In the genomic region with DNA sequence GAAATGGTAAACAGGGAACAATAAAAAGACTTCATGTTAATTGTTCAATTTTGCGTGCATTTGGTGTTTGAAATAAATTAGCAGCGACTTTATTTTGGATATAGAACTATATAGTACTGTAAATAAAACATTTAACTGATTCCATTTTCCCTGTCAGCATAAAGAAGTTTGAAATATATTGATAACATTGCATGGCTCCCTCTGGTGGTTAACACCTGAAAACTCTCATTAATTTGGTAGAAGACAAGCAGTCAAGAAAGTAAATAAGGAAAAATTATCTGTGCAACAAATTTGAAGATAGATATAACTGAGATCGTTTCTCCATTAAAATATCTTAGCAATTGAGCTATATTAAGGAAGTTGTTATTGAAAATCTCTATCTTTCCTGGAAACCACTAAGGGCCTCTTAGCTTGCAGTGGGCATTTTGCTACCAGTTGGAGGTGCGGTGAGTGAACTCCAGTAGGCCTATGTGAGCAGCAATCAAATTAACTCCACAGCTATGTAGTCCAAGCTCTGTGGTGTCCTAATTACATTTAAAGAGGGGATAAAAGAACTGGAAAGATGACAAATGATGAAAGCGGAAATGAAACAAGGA, we compare ENCODE assay signal across 8 cellular contexts.
DNase-seq lines count a peak whose midpoint lies in the region; ATAC-seq and TF ChIP-seq lines count a peak whose summit lies in the region.

No MANE protein-coding gene starts in this region.

- ATAC-seq in HG03159 (IDR thresholded peaks at IDR 0.05; ENCODE audit: unreplicated experiment) (peak; percentile 64), lower lobe of right lung (no peak), HG03097 (IDR thresholded peaks at IDR 0.05; ENCODE audit: low FRiP score, unreplicated experiment) (no peak), HG03108 (IDR thresholded peaks at IDR 0.05; ENCODE audit: unreplicated experiment) (no peak)

- H3K27ac Mint-ChIP-seq in activated T-helper 2 cell treated with anti-CD3 and anti-CD28 coated beads, Interferon-gamma antibody, Interleukin-2, Interleukin-4, amounts not matched to agents 10 μg/mL and 5 μg/mL and 100 μg/mL, durations not matched to agents 14 hours and 24 hours and 36 hours = no peak overlapping the region

- no peak overlapping the region for H3K4me3 Mint-ChIP-seq in activated T-helper 2 cell treated with anti-CD3 and anti-CD28 coated beads, Interferon-gamma antibody, Interleukin-2, Interleukin-4, amounts not matched to agents 10 μg/mL and 5 μg/mL and 100 μg/mL, durations not matched to agents 14 hours and 24 hours and 36 hours (ENCODE audit: low read depth)

- H3K36me3 ChIP-seq in lower lobe of right lung = no peaks in the 10 kb centered on the region

- no peaks in the 10 kb centered on the region for H3K27me3 ChIP-seq in lower lobe of right lung (ENCODE audit: low read depth)

- H3K9me3 ChIP-seq in lower lobe of right lung = no peaks in the 10 kb centered on the region

- H3K36me3 Mint-ChIP-seq in activated T-helper 2 cell treated with anti-CD3 and anti-CD28 coated beads, Interferon-gamma antibody, Interleukin-2, Interleukin-4, amounts not matched to agents 10 μg/mL and 5 μg/mL and 100 μg/mL, durations not matched to agents 14 hours and 24 hours and 36 hours (ENCODE audit: low read depth) = no peaks in the 10 kb centered on the region

- H3K9me3 Mint-ChIP-seq in activated T-helper 2 cell treated with anti-CD3 and anti-CD28 coated beads, Interferon-gamma antibody, Interleukin-2, Interleukin-4, amounts not matched to agents 10 μg/mL and 5 μg/mL and 100 μg/mL, durations not matched to agents 14 hours and 24 hours and 36 hours = peaks cover 3% of the 10 kb centered on the region

- H3K27ac ChIP-seq in lower lobe of right lung = no peak overlapping the region

- H3K4me3 ChIP-seq in lower lobe of right lung = no peak overlapping the region

- intact Hi-C loops in lower lobe of right lung (cut with DNase I) = no loop called here
- intact Hi-C loops in activated T-helper 2 cell treated with anti-CD3 and anti-CD28 coated beads, Interferon-gamma antibody, Interleukin-2, Interleukin-4, amounts not matched to agents 10 μg/mL and 5 μg/mL and 100 μg/mL, durations not matched to agents 14 hours and 24 hours and 36 hours (cut with micrococcal nuclease) = no loop called here

- H3K4me1 ChIP-seq in lower lobe of right lung = no peaks in the 10 kb centered on the region

- TF ChIP-seq CTCF in GM10266 (IDR thresholded peaks at IDR 0.05; ENCODE audit: control insufficient read depth, insufficient read depth, low read depth, missing control alignments) (peak; percentile 58), lower lobe of right lung (IDR thresholded peaks at IDR 0.05) (peak; percentile 56)

- H3K4me1 Mint-ChIP-seq in activated T-helper 2 cell treated with anti-CD3 and anti-CD28 coated beads, Interferon-gamma antibody, Interleukin-2, Interleukin-4, amounts not matched to agents 10 μg/mL and 5 μg/mL and 100 μg/mL, durations not matched to agents 14 hours and 24 hours and 36 hours (ENCODE audit: low read depth) = no peaks in the 10 kb centered on the region

- no peaks in the 10 kb centered on the region for H3K27me3 Mint-ChIP-seq in activated T-helper 2 cell treated with anti-CD3 and anti-CD28 coated beads, Interferon-gamma antibody, Interleukin-2, Interleukin-4, amounts not matched to agents 10 μg/mL and 5 μg/mL and 100 μg/mL, durations not matched to agents 14 hours and 24 hours and 36 hours (ENCODE audit: low read depth)

- DNase-seq in GM10266 (ENCODE audit: extremely low spot score) (peak; percentile 12), SKM-1 (lab: John Stamatoyannopoulos, UW; ENCODE audit: unreplicated experiment) (peak; percentile 17), lower lobe of right lung (no peak), NCI-H1048 (lab: John Stamatoyannopoulos, UW) (no peak)
- no peak for DNase-seq in activated T-helper 2 cell treated with anti-CD3 and anti-CD28 coated beads, Interferon-gamma antibody, Interleukin-2, Interleukin-4, amounts not matched to agents 10 μg/mL and 5 μg/mL and 100 μg/mL, durations not matched to agents 14 hours and 24 hours and 36 hours (ENCODE audit: low spot score)

Comparison
In these comparisons a context has a peak if more than half of its experiments do, and no peak if none do; other contexts are left out.
1. DNase-seq: peak in GM10266 (single experiment) and SKM-1 (single experiment); none in lower lobe of right lung (single experiment), NCI-H1048 (single experiment) and activated T-helper 2 cell treated with anti-CD3 and anti-CD28 coated beads, Interferon-gamma antibody, Interleukin-2, Interleukin-4, amounts not matched to agents 10 μg/mL and 5 μg/mL and 100 μg/mL, durations not matched to agents 14 hours and 24 hours and 36 hours (single experiment).